ENCODE assay signal across 11 cellular contexts in the genomic region with DNA sequence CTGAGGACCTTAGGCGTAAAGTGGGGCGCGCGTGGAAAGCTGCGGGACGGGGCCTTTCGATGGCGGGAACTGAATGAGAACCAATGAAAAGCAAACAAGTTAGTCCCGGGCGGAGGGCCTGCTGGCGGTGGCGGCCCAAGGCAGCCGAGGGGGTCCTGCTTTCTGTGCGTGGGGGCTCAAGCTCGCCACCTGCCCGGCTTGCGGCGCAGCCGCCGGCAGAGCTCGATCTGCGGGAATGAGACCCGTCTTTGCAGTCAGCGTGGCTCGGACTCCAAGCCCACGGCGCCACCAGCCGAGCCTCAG. TPM values are rescaled to one million over a fixed set of nuclear protein-coding genes. Genes with fewer than 3 reads are reported as not detected.
A peak's percentile ranks its signal among the peaks of the same experiment; 100 is the strongest.
DNase-seq lines count a peak whose midpoint lies in the region; ATAC-seq and TF ChIP-seq lines count a peak whose summit lies in the region.
"Had no signal": no experiment of that assay in that cellular context is flagged by ENCODE, and none has a peak within 500 bp of the region (broad histone marks: within the 10 kb centered on the region; RNA-seq: fewer than 3 reads in every experiment).

No MANE protein-coding gene starts in this region.

- TF ChIP-seq CTCF in heart right ventricle (IDR thresholded peaks at IDR 0.05) (no peak), nephron (IDR thresholded peaks at IDR 0.05; ENCODE audit: unreplicated experiment in 3 of 3) (no peak), upper lobe of left lung (IDR thresholded peaks at IDR 0.05) (no peak)

- DNase-seq in heart right ventricle (no peak), Right ventricle myocardium inferior (ENCODE audit: missing footprints) (no peak), upper lobe of left lung (peak in 1 of 2 donors; percentile 84), NCI-H146 treated with DMSO at 0.1 percent for 48 hours (lab: John Stamatoyannopoulos, UW; ENCODE audit: unreplicated experiment) (no peak), KG1 (lab: John Stamatoyannopoulos, UW) (no peak)
- DNase-seq: CD4-positive, CD25-positive, alpha-beta regulatory T cell had no signal

- H3K27ac Mint-ChIP-seq in dendritic cell treated with granulocyte-macrophage colony-stimulating factor and Interleukin-4, amounts not matched to agents 40 ng/mL and 50 ng/mL, for 4 days, result no peak overlapping the region
- H3K27ac Mint-ChIP-seq in nephron, result peak overlapping the region; percentile 58 to 86 (median 69)
- H3K27ac Mint-ChIP-seq: CD4-positive, CD25-positive, alpha-beta regulatory T cell had no signal

- WGBS in heart right ventricle, 2 donors, result 24 to 27% methylated on average over 28 of the region's 28 CpGs
- WGBS in upper lobe of left lung, 2 donors, result 11 to 17% methylated on average over 3 to 18 of the region's 28 CpGs

- no peaks in the 10 kb centered on the region for H3K9me3 Mint-ChIP-seq in dendritic cell treated with granulocyte-macrophage colony-stimulating factor and Interleukin-4, amounts not matched to agents 40 ng/mL and 50 ng/mL, for 4 days
- H3K9me3 Mint-ChIP-seq in nephron, result no peaks in the 10 kb centered on the region

- H3K27ac ChIP-seq in heart right ventricle, result peak overlapping the region; percentile 27 to 92 (median 80)
- no peak overlapping the region for H3K27ac ChIP-seq in upper lobe of left lung

- TF ChIP-seq POLR2A in upper lobe of left lung (IDR thresholded peaks at IDR 0.05), result no peak

- peaks cover 0 to 48% (median 0%) of the 10 kb centered on the region in 7 donors for H3K27me3 ChIP-seq in heart right ventricle
- H3K27me3 ChIP-seq in upper lobe of left lung, result peaks cover 0 to 25% (median 10%) of the 10 kb centered on the region in 4 donors

- H3K27me3 Mint-ChIP-seq in dendritic cell treated with granulocyte-macrophage colony-stimulating factor and Interleukin-4, amounts not matched to agents 40 ng/mL and 50 ng/mL, for 4 days, result peaks cover 60% of the 10 kb centered on the region
- peaks cover 29% of the 10 kb centered on the region for H3K27me3 Mint-ChIP-seq in nephron (ENCODE audit: low read depth)

- no peak for TF ChIP-seq EP300 in upper lobe of left lung (IDR thresholded peaks at IDR 0.05)

- ATAC-seq in heart right ventricle, result no peak
- ATAC-seq in Right ventricle myocardium inferior, result no peak
- no peak for ATAC-seq in upper lobe of left lung (ENCODE audit: low FRiP score in 2 of 2)
- no peak for ATAC-seq in GM18868 (IDR thresholded peaks at IDR 0.05; ENCODE audit: unreplicated experiment)
- ATAC-seq: HCT116 had no signal

- peak overlapping the region; percentile 40 for H3K4me3 Mint-ChIP-seq in dendritic cell treated with granulocyte-macrophage colony-stimulating factor and Interleukin-4, amounts not matched to agents 40 ng/mL and 50 ng/mL, for 4 days
- H3K4me3 Mint-ChIP-seq in nephron, result peak overlapping the region; percentile 79 to 96 (median 89)
- H3K4me3 Mint-ChIP-seq: CD4-positive, CD25-positive, alpha-beta regulatory T cell had no signal

- intact Hi-C loops in heart right ventricle (cut with DNase I), result loop anchor here in 9 of 10 donors (2.0 to 10.0 kb wide), 14 partner anchors 71 to 713 kb away; no protein-coding TSS in a partner anchor
- intact Hi-C loops in Right ventricle myocardium inferior (cut with DNase I), result loop anchor here (2.0 to 10.0 kb wide), 6 partner anchors 92 to 693 kb away; no protein-coding TSS in a partner anchor
- intact Hi-C loops in dendritic cell treated with granulocyte-macrophage colony-stimulating factor and Interleukin-4, amounts not matched to agents 40 ng/mL and 50 ng/mL, for 4 days (cut with micrococcal nuclease), result loop anchor here (5.0 kb wide), 2 partner anchors 472 to 713 kb away; no protein-coding TSS in a partner anchor

- H3K9me3 ChIP-seq in heart right ventricle (no peaks in the 10 kb centered on the region), upper lobe of left lung (no peaks in the 10 kb centered on the region)

- no peaks in the 10 kb centered on the region for H3K4me1 Mint-ChIP-seq in dendritic cell treated with granulocyte-macrophage colony-stimulating factor and Interleukin-4, amounts not matched to agents 40 ng/mL and 50 ng/mL, for 4 days (ENCODE audit: low read depth)
- peaks cover 33% of the 10 kb centered on the region for H3K4me1 Mint-ChIP-seq in nephron

- H3K36me3 ChIP-seq in heart right ventricle (peaks cover 0 to 8% (median 0%) of the 10 kb centered on the region in 9 donors), upper lobe of left lung (no peaks in the 10 kb centered on the region)

- H3K36me3 Mint-ChIP-seq in dendritic cell treated with granulocyte-macrophage colony-stimulating factor and Interleukin-4, amounts not matched to agents 40 ng/mL and 50 ng/mL, for 4 days (ENCODE audit: low read depth), result no peaks in the 10 kb centered on the region
- peaks cover 23% of the 10 kb centered on the region for H3K36me3 Mint-ChIP-seq in nephron (ENCODE audit: low read depth)
- H3K36me3 Mint-ChIP-seq: CD4-positive, CD25-positive, alpha-beta regulatory T cell had no signal

- peak overlapping the region; percentile 52 to 95 (median 72) for H3K4me3 ChIP-seq in heart right ventricle
- peak overlapping the region in 3 of 4 donors; percentile 49 to 68 (median 59) for H3K4me3 ChIP-seq in upper lobe of left lung

- H3K4me1 ChIP-seq in heart right ventricle (peaks cover 3 to 60% (median 30%) of the 10 kb centered on the region in 9 donors), upper lobe of left lung (peaks cover 2 to 38% (median 19%) of the 10 kb centered on the region in 4 donors)

RNA-seq across cellular contexts. Expression of a gene that starts 0.5 kb away (rescaled TPM):
- 100 to 1,000 TPM in 7 of 10 donors, 10 to 100 TPM in 3; 54.2 to 275 (median 145) TPM for total RNA-seq in heart right ventricle
- 10 to 100 TPM; 53.7 to 89.4 TPM for polyA plus RNA-seq in heart right ventricle
- 144 TPM for total RNA-seq in Right ventricle myocardium inferior
- 10 to 100 TPM in 3 of 6 donors, 1 to 10 TPM in 3; 3.5 to 61.6 (median 14.6) TPM for total RNA-seq in upper lobe of left lung
- total RNA-seq: CD4-positive, CD25-positive, alpha-beta regulatory T cell; T-helper 2 cell treated with Interferon-gamma antibody and Interleukin-4, amounts not matched to agents 100 ng/mL and 5 ng/mL, for 36 hours had no signal
- polyA plus RNA-seq: CD4-positive, CD25-positive, alpha-beta regulatory T cell had no signal

Comparison
In these comparisons a context has a peak if more than half of its experiments do, and no peak if none do; other contexts are left out.
1. H3K27ac ChIP-seq: peak in heart right ventricle (10 of 10); none in upper lobe of left lung (0 of 4).